Comparison of ENCODE assay signal across 8 cellular contexts in the genomic region with DNA sequence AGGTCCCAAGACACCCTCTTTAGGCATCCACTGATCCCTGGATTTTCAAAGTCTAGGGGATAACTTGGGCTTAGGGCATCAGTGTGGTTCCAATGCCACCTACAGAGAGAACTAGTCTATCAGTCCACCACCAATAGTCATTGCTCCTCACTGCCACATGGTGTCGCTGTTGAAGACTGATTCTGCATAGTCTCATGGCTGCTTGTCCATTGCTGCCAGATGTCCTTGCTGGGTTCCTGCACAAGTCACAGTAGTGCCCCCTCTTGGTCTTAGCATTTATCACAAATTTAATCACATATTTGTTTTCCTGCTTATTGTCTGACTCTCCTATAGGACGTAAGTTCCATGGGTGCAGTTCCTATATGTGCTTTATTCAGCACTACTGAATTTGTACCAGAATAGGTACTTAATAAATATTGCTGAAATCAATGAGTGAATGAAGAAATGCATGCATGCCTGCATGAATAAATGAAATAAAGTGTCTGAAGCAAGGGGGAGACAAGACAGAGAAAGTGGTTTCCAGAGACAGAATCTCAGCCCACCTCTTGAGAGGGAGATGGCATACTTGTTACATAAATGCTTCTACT. TPM values are rescaled to one million over a fixed set of nuclear protein-coding genes. Genes with fewer than 3 reads are reported as not detected.
DNase-seq lines count a peak whose midpoint lies in the region; ATAC-seq, FAIRE-seq and TF ChIP-seq lines count a peak whose summit lies in the region.

No MANE protein-coding gene starts in this region.

- H3K36me3 Mint-ChIP-seq in CD4-positive, alpha-beta memory T cell = peaks cover 9 to 10% of the 10 kb centered on the region in 2 donors
- H3K36me3 Mint-ChIP-seq in activated naive CD8-positive, alpha-beta T cell treated with anti-CD3 and anti-CD28 coated beads, Interleukin-2, amount 10 ng/mL, durations not matched to agents 7 days and 5 days = peaks cover 3% of the 10 kb centered on the region

- H3K9me3 ChIP-seq in CD4-positive, alpha-beta memory T cell (ENCODE audit: control insufficient read depth in 1 of 2, low read length in 2 of 2) = peaks cover 0 to 18% of the 10 kb centered on the region in 2 donors
- no peaks in the 10 kb centered on the region for H3K9me3 ChIP-seq in HEK293 (ENCODE audit: control insufficient read depth, insufficient read depth, low read depth, low read length)
- H3K9me3 ChIP-seq in thoracic aorta = peaks cover 12% of the 10 kb centered on the region

- FAIRE-seq in RCC 7860 (lab: Jason Lieb, UNC) = no peak

- POLR2A ChIA-PET in CD4-positive, alpha-beta memory T cell (lab: Charles Lee; ENCODE audit: partially characterized antibody) = no interaction called here
- POLR2A ChIA-PET in HEK293 (lab: Yijun Ruan, JAX) = no interaction called here
- POLR2A ChIA-PET in activated naive CD8-positive, alpha-beta T cell treated with anti-CD3 and anti-CD28 coated beads, Interleukin-2, amount 10 ng/mL, durations not matched to agents 7 days and 5 days (lab: Charles Lee) = no interaction called here

- peak; percentile 30; the same call in 1 of the 2 replicates for TF ChIP-seq CTCF in HEK293 (tag by site-specific recombination; IDR thresholded peaks at IDR 0.05)
- peak; percentile 37 for TF ChIP-seq CTCF in kidney epithelial cell (IDR thresholded peaks at IDR 0.05; ENCODE audit: insufficient read depth, low read length, poor library complexity, severe bottlenecking)
- peak; percentile 41 for TF ChIP-seq CTCF in thoracic aorta (IDR thresholded peaks at IDR 0.05)

- H3K9me3 Mint-ChIP-seq in CD4-positive, alpha-beta memory T cell = peaks cover 6 to 37% (median 30%) of the 10 kb centered on the region in 8 donors
- peaks cover 12% of the 10 kb centered on the region for H3K9me3 Mint-ChIP-seq in activated naive CD8-positive, alpha-beta T cell treated with anti-CD3 and anti-CD28 coated beads, Interleukin-2, amount 10 ng/mL, durations not matched to agents 7 days and 5 days

- no peak overlapping the region for H3K27ac ChIP-seq in CD4-positive, alpha-beta memory T cell (ENCODE audit: low read depth, low read length)
- H3K27ac ChIP-seq in HEK293 (ENCODE audit: extremely low read depth, low read depth, low read length) = no peak overlapping the region
- H3K27ac ChIP-seq in thoracic aorta = no peak overlapping the region

- no peaks in the 10 kb centered on the region for H3K27me3 ChIP-seq in CD4-positive, alpha-beta memory T cell (ENCODE audit: insufficient read depth, low read length)
- no peaks in the 10 kb centered on the region for H3K27me3 ChIP-seq in kidney epithelial cell (ENCODE audit: control insufficient read depth, insufficient read depth, low read length)
- no peaks in the 10 kb centered on the region for H3K27me3 ChIP-seq in thoracic aorta (replicated peaks; ENCODE audit: insufficient read depth)

- no peaks in the 10 kb centered on the region for H3K4me1 ChIP-seq in CD4-positive, alpha-beta memory T cell (ENCODE audit: insufficient read depth, low read length)
- no peaks in the 10 kb centered on the region for H3K4me1 ChIP-seq in HEK293 (ENCODE audit: control insufficient read depth, insufficient read depth, low read length)
- H3K4me1 ChIP-seq in thoracic aorta (ENCODE audit: control insufficient read depth in 1 of 2, low read depth in 2 of 2) = no peaks in the 10 kb centered on the region

- no peak overlapping the region for H3K4me3 Mint-ChIP-seq in CD4-positive, alpha-beta memory T cell
- no peak overlapping the region for H3K4me3 Mint-ChIP-seq in activated naive CD8-positive, alpha-beta T cell treated with anti-CD3 and anti-CD28 coated beads, Interleukin-2, amount 10 ng/mL, durations not matched to agents 7 days and 5 days

- H3K36me3 ChIP-seq in CD4-positive, alpha-beta memory T cell (ENCODE audit: insufficient read depth, low read length) = no peaks in the 10 kb centered on the region
- H3K36me3 ChIP-seq in HEK293 (ENCODE audit: control insufficient read depth in 2 of 2, insufficient read depth in 1 of 2, low read length in 2 of 2) (no peaks in the 10 kb centered on the region), kidney epithelial cell (ENCODE audit: control insufficient read depth, insufficient read depth, low read length) (no peaks in the 10 kb centered on the region), thoracic aorta (no peaks in the 10 kb centered on the region)

- peaks cover 0 to 4% of the 10 kb centered on the region in 2 donors for H3K27me3 Mint-ChIP-seq in CD4-positive, alpha-beta memory T cell
- H3K27me3 Mint-ChIP-seq in activated naive CD8-positive, alpha-beta T cell treated with anti-CD3 and anti-CD28 coated beads, Interleukin-2, amount 10 ng/mL, durations not matched to agents 7 days and 5 days = peaks cover 5% of the 10 kb centered on the region

- H3K4me1 Mint-ChIP-seq in CD4-positive, alpha-beta memory T cell = no peaks in the 10 kb centered on the region
- H3K4me1 Mint-ChIP-seq in activated naive CD8-positive, alpha-beta T cell treated with anti-CD3 and anti-CD28 coated beads, Interleukin-2, amount 10 ng/mL, durations not matched to agents 7 days and 5 days = no peaks in the 10 kb centered on the region

- CTCF ChIA-PET in CD4-positive, alpha-beta memory T cell (lab: Charles Lee; ENCODE audit: partially characterized antibody) = no interaction called here
- CTCF ChIA-PET in HEK293 (lab: Yijun Ruan, JAX) = no interaction called here

- H3K27ac Mint-ChIP-seq in CD4-positive, alpha-beta memory T cell = no peak overlapping the region
- H3K27ac Mint-ChIP-seq in activated naive CD8-positive, alpha-beta T cell treated with anti-CD3 and anti-CD28 coated beads, Interleukin-2, amount 10 ng/mL, durations not matched to agents 7 days and 5 days = no peak overlapping the region

- DNase-seq in CD4-positive, alpha-beta memory T cell = peak; percentile 25 to 48 (median 34)
- DNase-seq in RCC 7860 (ENCODE audit: low spot score) (peak; percentile 47), kidney epithelial cell (ENCODE audit: low read depth) (no peak), thoracic aorta (ENCODE audit: low spot score) (no peak), inferior parietal cortex (ENCODE audit: extremely low spot score) (no peak)
- DNase-seq in activated naive CD8-positive, alpha-beta T cell treated with anti-CD3 and anti-CD28 coated beads, Interleukin-2, amount 10 ng/mL, durations not matched to agents 7 days and 5 days = no peak

- peak; percentile 63 for ATAC-seq in activated naive CD8-positive, alpha-beta T cell treated with anti-CD3 and anti-CD28 coated beads, Interleukin-2, amount 10 ng/mL, durations not matched to agents 7 days and 5 days (ENCODE audit: low read depth)
- no peak for ATAC-seq in thoracic aorta (ENCODE audit: insufficient number of reproducible peaks, low FRiP score, low read depth)
- no peak for ATAC-seq in HG02588 (IDR thresholded peaks at IDR 0.05; ENCODE audit: unreplicated experiment)

- no peak overlapping the region for H3K4me3 ChIP-seq in CD4-positive, alpha-beta memory T cell (ENCODE audit: low read length in 2 of 2)
- H3K4me3 ChIP-seq in HEK293 (ENCODE audit: low read depth, low read length) (no peak overlapping the region), kidney epithelial cell (ENCODE audit: low read depth, low read length) (no peak overlapping the region), thoracic aorta (no peak overlapping the region)

- intact Hi-C loops in CD4-positive, alpha-beta memory T cell (cut with micrococcal nuclease) = no loop called here

TF ChIP-seq in HEK293, 187 proteins besides CTCF, POLR2A, EP300 and RAD21 (continues in another document):
- TF ChIP-seq, protein P1, sequence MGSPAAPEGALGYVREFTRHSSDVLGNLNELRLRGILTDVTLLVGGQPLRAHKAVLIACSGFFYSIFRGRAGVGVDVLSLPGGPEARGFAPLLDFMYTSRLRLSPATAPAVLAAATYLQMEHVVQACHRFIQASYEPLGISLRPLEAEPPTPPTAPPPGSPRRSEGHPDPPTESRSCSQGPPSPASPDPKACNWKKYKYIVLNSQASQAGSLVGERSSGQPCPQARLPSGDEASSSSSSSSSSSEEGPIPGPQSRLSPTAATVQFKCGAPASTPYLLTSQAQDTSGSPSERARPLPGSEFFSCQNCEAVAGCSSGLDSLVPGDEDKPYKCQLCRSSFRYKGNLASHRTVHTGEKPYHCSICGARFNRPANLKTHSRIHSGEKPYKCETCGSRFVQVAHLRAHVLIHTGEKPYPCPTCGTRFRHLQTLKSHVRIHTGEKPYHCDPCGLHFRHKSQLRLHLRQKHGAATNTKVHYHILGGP (tag by site-specific recombination; IDR thresholded peaks at IDR 0.05) = no peak
- no peak for TF ChIP-seq ZNF302 (tag by site-specific recombination; IDR thresholded peaks at IDR 0.05; ENCODE audit: low read depth)
- TF ChIP-seq SETDB1 (IDR thresholded peaks at IDR 0.05; ENCODE audit: insufficient read length, low read length) = peak; percentile 95
- no peak for TF ChIP-seq ZNF548 (tag by site-specific recombination; IDR thresholded peaks at IDR 0.05)
- TF ChIP-seq OVOL3 (tag by site-specific recombination; IDR thresholded peaks at IDR 0.05) = no peak
- TF ChIP-seq ZNF423 (tag by site-specific recombination; IDR thresholded peaks at IDR 0.05) = no peak
- no peak for TF ChIP-seq ZBTB1 (tag by site-specific recombination; IDR thresholded peaks at IDR 0.05)

RNA-seq across cellular contexts. Expression of a gene that starts 45.9 kb away (rescaled TPM):
- 100 to 1,000 TPM; 112 to 116 TPM for total RNA-seq in CD4-positive, alpha-beta memory T cell
- 100 to 1,000 TPM; 191 to 218 TPM for polyA plus RNA-seq in CD4-positive, alpha-beta memory T cell
- 100 to 1,000 TPM; 188 to 190 TPM for total RNA-seq in activated naive CD8-positive, alpha-beta T cell treated with anti-CD3 and anti-CD28 coated beads, Interleukin-2, amount 10 ng/mL, durations not matched to agents 7 days and 5 days
- total RNA-seq in kidney epithelial cell (119 and 138 TPM in 2 replicates), thoracic aorta (100 to 1,000 TPM; 104 to 166 TPM)

Comparison
In these comparisons a context has a peak if more than half of its experiments do, and no peak if none do; other contexts are left out.
1. DNase-seq: peak in CD4-positive, alpha-beta memory T cell (5 of 5) and RCC 7860 (single experiment); none in activated naive CD8-positive, alpha-beta T cell treated with anti-CD3 and anti-CD28 coated beads, Interleukin-2, amount 10 ng/mL, durations not matched to agents 7 days and 5 days (single experiment), kidney epithelial cell (single experiment), thoracic aorta (single experiment) and inferior parietal cortex (single experiment).
2. Peak in every context shown above with its lines, with median percentiles within 50 percentile points of each other: CTCF ChIP-seq.